In genomic region chr1:22896184-22896583, GRCh38 we compare ENCODE assay signal across 26 cellular contexts.
DNase-seq lines count a peak whose midpoint lies in the region; ATAC-seq, FAIRE-seq and TF ChIP-seq lines count a peak whose summit lies in the region.
"Had no signal": no experiment of that assay in that cellular context is flagged by ENCODE, and none has a peak within 500 bp of the region (broad histone marks: within the 10 kb centered on the region; RNA-seq: fewer than 3 reads in every experiment).

No MANE protein-coding gene starts in this region.

- no peak overlapping the region for H3K27ac Mint-ChIP-seq in stimulated activated memory B cell treated with anti-CD40 and anti-IgM and Interleukin-4, amounts not matched to agents 10 μg/mL and 1 μg/mL and 100 μg/mL, for 72 hours
- H3K27ac Mint-ChIP-seq: CD4-positive, alpha-beta T cell; CD8-positive, alpha-beta memory T cell had no signal

- H3K4me3 ChIP-seq in right atrium auricular region, result no peak overlapping the region
- H3K4me3 ChIP-seq in K562, result no peak overlapping the region
- H3K4me3 ChIP-seq in trophoblast cell (ENCODE audit: low read depth, low read length), result no peak overlapping the region
- H3K4me3 ChIP-seq: BLaER1 treated with 17β-estradiol and CSF1 and Interleukin-3, amounts not matched to agents 10 nM and 100 nM; GM12878; GM23248 had no signal

- H2AFZ ChIP-seq in K562 (ENCODE audit: low read depth, low read length) (no peak overlapping the region), trophoblast cell (ENCODE audit: insufficient read depth, low read length, poor library complexity) (no peak overlapping the region)
- H2AFZ ChIP-seq: GM23248 had no signal

- H3K36me3 ChIP-seq in right atrium auricular region (no peaks in the 10 kb centered on the region), K562 (ENCODE audit: control insufficient read depth, insufficient read depth, low read length) (no peaks in the 10 kb centered on the region), trophoblast cell (ENCODE audit: control insufficient read depth in 1 of 2, insufficient read depth in 2 of 2, low read length in 2 of 2) (no peaks in the 10 kb centered on the region)
- H3K36me3 ChIP-seq: BE2C; BLaER1 treated with 17β-estradiol and CSF1 and Interleukin-3, amounts not matched to agents 10 nM and 100 nM had no signal

- H3K9me3 Mint-ChIP-seq in stimulated activated memory B cell treated with anti-CD40 and anti-IgM and Interleukin-4, amounts not matched to agents 10 μg/mL and 1 μg/mL and 100 μg/mL, for 72 hours, result no peaks in the 10 kb centered on the region
- H3K9me3 Mint-ChIP-seq: CD14-positive monocyte; CD4-positive, alpha-beta T cell; CD8-positive, alpha-beta memory T cell had no signal

- no peak overlapping the region for H3K14ac ChIP-seq in trophoblast cell (ENCODE audit: low read length)

- POLR2A ChIA-PET in K562 (lab: Yijun Ruan, JAX), result interaction anchor here (0.6 to 1.0 kb wide), 2 partner anchors 9 to 207 kb away, joined by 3 read pairs; no protein-coding TSS in a partner anchor

- no peak overlapping the region for H3K18ac ChIP-seq in trophoblast cell (ENCODE audit: low read length)

- H3K4me2 ChIP-seq in K562 (ENCODE audit: insufficient read depth, low read length) (no peak overlapping the region), trophoblast cell (ENCODE audit: low read length) (no peak overlapping the region)
- H3K4me2 ChIP-seq: BLaER1 treated with 17β-estradiol and CSF1 and Interleukin-3, amounts not matched to agents 10 nM and 100 nM had no signal

- no peak overlapping the region for H4K8ac ChIP-seq in trophoblast cell (ENCODE audit: low read depth, low read length)

- WGBS in K562 (ENCODE audit: insufficient coverage, low coverage, missing lambda C conversion rate), result 0% methylated on average over 7 of the region's 7 CpGs
- WGBS in trophoblast cell (ENCODE audit: extremely low coverage, insufficient coverage, insufficient read length), result no CpG with 5 or more reads among the region's 7 CpGs

- DNase-seq in Right ventricle myocardium inferior (ENCODE audit: missing footprints) (peak; percentile 39), right atrium auricular region (ENCODE audit: low spot score) (no peak), K562 (ENCODE audit: extremely low read depth in 1 of 4, low spot score in 3 of 4) (no peak), trophoblast cell (no peak), NCI-H146 treated with DMSO at 0.1 percent for 48 hours (lab: John Stamatoyannopoulos, UW; ENCODE audit: unreplicated experiment) (no peak)
- DNase-seq: ACHN; AML-193; BE2C; CD4-positive, alpha-beta T cell; CD8-positive, alpha-beta memory T cell; DMS 273 treated with DMSO at 0.1 percent for 48 hours; DMS79; EL; GDM1; GM23248; H7; HCEC 1CT had no signal

- no peaks in the 10 kb centered on the region for H3K4me1 ChIP-seq in right atrium auricular region
- H3K4me1 ChIP-seq in K562 (replicated peaks in 1 of 2; ENCODE audit: control insufficient read depth in 2 of 2, insufficient read depth in 2 of 2, low read length in 2 of 2), result no peaks in the 10 kb centered on the region
- no peaks in the 10 kb centered on the region for H3K4me1 ChIP-seq in trophoblast cell (ENCODE audit: control insufficient read depth in 1 of 2, insufficient read depth in 2 of 2, low read length in 2 of 2)
- H3K4me1 ChIP-seq: BE2C had no signal

- no peak overlapping the region for H3K4ac ChIP-seq in trophoblast cell (ENCODE audit: low read depth, low read length)

- no peaks in the 10 kb centered on the region for H3K27me3 ChIP-seq in right atrium auricular region
- H3K27me3 ChIP-seq in K562 (ENCODE audit: control insufficient read depth in 2 of 2, insufficient read depth in 2 of 2, low read length in 2 of 2), result peaks cover 19 to 52% of the 10 kb centered on the region in 2 experiments; a peak in 4 of 5 replicates
- H3K27me3 ChIP-seq in trophoblast cell (ENCODE audit: insufficient read depth, low read length), result no peaks in the 10 kb centered on the region
- H3K27me3 ChIP-seq: BE2C had no signal

- H3K27me3 Mint-ChIP-seq in stimulated activated memory B cell treated with anti-CD40 and anti-IgM and Interleukin-4, amounts not matched to agents 10 μg/mL and 1 μg/mL and 100 μg/mL, for 72 hours, result peaks cover 57% of the 10 kb centered on the region

- ATAC-seq in Right ventricle myocardium inferior (no peak), K562 (no peak)
- no peak for ATAC-seq in stimulated activated memory B cell treated with anti-CD40 and anti-IgM and Interleukin-4, amounts not matched to agents 10 μg/mL and 1 μg/mL and 100 μg/mL, for 72 hours
- ATAC-seq: GM12878 had no signal

- intact Hi-C loops in Right ventricle myocardium inferior (cut with DNase I), result no loop called here
- intact Hi-C loops in K562 (cut with micrococcal nuclease), result no loop called here

- H3K36me3 Mint-ChIP-seq in stimulated activated memory B cell treated with anti-CD40 and anti-IgM and Interleukin-4, amounts not matched to agents 10 μg/mL and 1 μg/mL and 100 μg/mL, for 72 hours, result no peaks in the 10 kb centered on the region
- H3K36me3 Mint-ChIP-seq: CD14-positive monocyte; CD8-positive, alpha-beta memory T cell had no signal

- TF ChIP-seq POLR2A in K562 (conservative IDR thresholded peaks at IDR 0.05), result no peak

- no peak overlapping the region for H2BK12ac ChIP-seq in trophoblast cell (ENCODE audit: low read length)

- H2AK5ac ChIP-seq in trophoblast cell (ENCODE audit: low read length), result no peak overlapping the region

- H3K4me1 Mint-ChIP-seq in stimulated activated memory B cell treated with anti-CD40 and anti-IgM and Interleukin-4, amounts not matched to agents 10 μg/mL and 1 μg/mL and 100 μg/mL, for 72 hours, result no peaks in the 10 kb centered on the region
- H3K4me1 Mint-ChIP-seq: CD14-positive monocyte; CD8-positive, alpha-beta memory T cell had no signal

- H2BK5ac ChIP-seq in trophoblast cell (ENCODE audit: low read depth, low read length, poor library complexity), result no peak overlapping the region

- H3K23ac ChIP-seq in trophoblast cell (ENCODE audit: low read length), result peak overlapping the region; percentile 50

- no peak overlapping the region for H2BK120ac ChIP-seq in trophoblast cell (ENCODE audit: insufficient read depth, low read length, poor library complexity)

- no TSS peak for BruUV-seq in K562 (replicated peaks; lab: Mats Ljungman, UMichigan)

- H3K9me3 ChIP-seq in right atrium auricular region (no peaks in the 10 kb centered on the region), K562 (replicated peaks; ENCODE audit: control insufficient read depth, insufficient read depth, low read depth, low read length) (no peaks in the 10 kb centered on the region), trophoblast cell (ENCODE audit: insufficient read depth, low read depth, low read length) (peaks cover 1% of the 10 kb centered on the region)
- H3K9me3 ChIP-seq: BE2C; BLaER1 treated with 17β-estradiol and CSF1 and Interleukin-3, amounts not matched to agents 10 nM and 100 nM had no signal

- H3K79me1 ChIP-seq in trophoblast cell (ENCODE audit: low read length), result no peaks in the 10 kb centered on the region

- no peak overlapping the region for H3K4me3 Mint-ChIP-seq in stimulated activated memory B cell treated with anti-CD40 and anti-IgM and Interleukin-4, amounts not matched to agents 10 μg/mL and 1 μg/mL and 100 μg/mL, for 72 hours
- H3K4me3 Mint-ChIP-seq: CD14-positive monocyte; CD4-positive, alpha-beta T cell; CD8-positive, alpha-beta memory T cell had no signal

- H3K27ac ChIP-seq in right atrium auricular region, result no peak overlapping the region
- no peak overlapping the region for H3K27ac ChIP-seq in K562 (ENCODE audit: extremely low read depth, low read depth, low read length)
- no peak overlapping the region for H3K27ac ChIP-seq in trophoblast cell (ENCODE audit: low read depth, low read length)
- H3K27ac ChIP-seq: 22Rv1; BLaER1 treated with 17β-estradiol and CSF1 and Interleukin-3, amounts not matched to agents 10 nM and 100 nM; GM23248 had no signal

- TF ChIP-seq EP300 in K562 (IDR thresholded peaks at IDR 0.05; ENCODE audit: low read length), result no peak

- FAIRE-seq in K562 (lab: Jason Lieb, UNC), result no peak
- FAIRE-seq: A204.1, D721Med, GM12878, GM19239, H1 had no signal

- H4K12ac ChIP-seq in trophoblast cell (ENCODE audit: low read depth, low read length), result no peak overlapping the region

- H4K91ac ChIP-seq in trophoblast cell (ENCODE audit: low read depth, low read length), result no peak overlapping the region

- TF ChIP-seq CTCF in right atrium auricular region (IDR thresholded peaks at IDR 0.05), result no peak
- TF ChIP-seq CTCF in K562 (IDR thresholded peaks at IDR 0.05 in 2 of 3, conservative IDR thresholded peaks at IDR 0.05 in 1 of 3; ENCODE audit: insufficient read depth in 2 of 3, low read depth in 1 of 3, low read length in 3 of 3), result no peak

- no peak overlapping the region for H3K9ac ChIP-seq in K562 (ENCODE audit: insufficient read depth in 1 of 2, low read depth in 2 of 2, low read length in 2 of 2)
- H3K9ac ChIP-seq in trophoblast cell (ENCODE audit: low read length), result no peak overlapping the region
- H3K9ac ChIP-seq: BLaER1 treated with 17β-estradiol and CSF1 and Interleukin-3, amounts not matched to agents 10 nM and 100 nM; GM23248 had no signal

- in situ Hi-C loops in K562 (cut with MboI), result no loop called here

- CTCF ChIA-PET in K562 (lab: Yijun Ruan, JAX; ENCODE audit: low intra/inter-chr PET ratio), result no interaction called here

- H4K20me1 ChIP-seq in K562 (replicated peaks; ENCODE audit: control insufficient read depth, insufficient read depth, low read length), result no peaks in the 10 kb centered on the region; the same call in 1 of the 2 replicates

- no peaks in the 10 kb centered on the region for H3K9me1 ChIP-seq in K562 (ENCODE audit: control insufficient read depth, insufficient read depth, low read length)

- TF ChIP-seq RAD21 in K562 (CRISPR knock-in tag; conservative IDR thresholded peaks at IDR 0.05 in 1 of 2, IDR thresholded peaks at IDR 0.05 in 1 of 2), result no peak

- H3K79me2 ChIP-seq in K562 (ENCODE audit: control insufficient read depth, insufficient read depth, low read length) (no peaks in the 10 kb centered on the region), trophoblast cell (ENCODE audit: control insufficient read depth, insufficient read depth, low read length, poor library complexity) (no peaks in the 10 kb centered on the region)

TF ChIP-seq in K562, 482 proteins besides CTCF, POLR2A, EP300 and RAD21:
- peak; percentile 58 for TF ChIP-seq ZFP36 (IDR thresholded peaks at IDR 0.05; ENCODE audit: low read depth, low read length, partially characterized antibody)
- peak; percentile 34 for TF ChIP-seq RBM25 (IDR thresholded peaks at IDR 0.05; ENCODE audit: low read depth, low read length, severe bottlenecking)
- TF ChIP-seq ZNF507 (tag; conservative IDR thresholded peaks at IDR 0.05), result no peak
